Comparison of ENCODE assay signal across 24 cellular contexts in genomic region chrX:153064061-153064460, GRCh38. TPM values are rescaled to one million over a fixed set of nuclear protein-coding genes. Genes with fewer than 3 reads are reported as not detected.
"Had no signal": no experiment of that assay in that cellular context is flagged by ENCODE, and none has a peak within 500 bp of the region (broad histone marks: within the 10 kb centered on the region; RNA-seq: fewer than 3 reads in every experiment).

No MANE protein-coding gene starts in this region.

- H3K4me1 ChIP-seq: SJSA1 had no signal

- FAIRE-seq: HTR-8/SVneo, RCC 7860 had no signal

- H3K9me3 ChIP-seq: MG63, SJSA1 had no signal

- H3K27ac ChIP-seq: HL-60, SJSA1, SK-N-MC had no signal

- H3K36me3 ChIP-seq: MG63, SJSA1 had no signal

- DNase-seq: Karpas-422, KG1, MG63, NCI-H1092 treated with DMSO at 0.1 percent for 48 hours, NCI-H1436, NCI-H187, NCI-H2029, NCI-H2081 treated with DMSO at 0.1 percent for 48 hours, NCI-H2171, NCI-H226, NCI-H446, NCI-H510A, NCI-H524 treated with DMSO at 0.1 percent for 48 hours, NCI-H69, NCI-H774, Right ventricle myocardium superior, RPMI8226, SIG-M5, T-helper 1 cell had no signal

- H3K27me3 ChIP-seq: MG63, SJSA1 had no signal

- H3K4me3 ChIP-seq: MG63, SJSA1, SK-N-MC had no signal

RNA-seq across cellular contexts. Expression of gene PNMA3, which starts 7.8 kb away (rescaled TPM):
- total RNA-seq: SJSA1 had no signal

RNA-seq across cellular contexts. Expression of gene PNMA6A, which starts 8.2 kb away (rescaled TPM):
- total RNA-seq: SJSA1 had no signal
